8 cellular contexts compared by ENCODE assay signal in genomic region chr10:102917314-102917961, GRCh38. TPM values are rescaled to one million over a fixed set of nuclear protein-coding genes. Genes with fewer than 3 reads are reported as not detected.
DNase-seq lines count a peak whose midpoint lies in the region; ATAC-seq and TF ChIP-seq lines count a peak whose summit lies in the region.

No MANE protein-coding gene starts in this region.

- intact Hi-C loops in mucosa of descending colon (cut with DNase I, micrococcal nuclease) = loop anchor here (5.0 to 10.0 kb wide), 3 partner anchors 147 to 325 kb away; no protein-coding TSS in a partner anchor

- DNase-seq in AG20443 (ENCODE audit: low spot score) = peak; percentile 84
- DNase-seq in NOMO-1 (lab: John Stamatoyannopoulos, UW; ENCODE audit: unreplicated experiment in 2 of 2) = peak; percentile 55 to 77
- DNase-seq in activated CD8-positive, alpha-beta memory T cell treated with anti-CD3 and anti-CD28 coated beads, Interleukin-2, amount 50 U/mL, for 48 hours = peak; percentile 91
- DNase-seq in epithelial cell of esophagus (ENCODE audit: low read depth) = peak; percentile 73
- DNase-seq in mucosa of descending colon = peak; percentile 85 to 91 (median 89)
- peak; percentile 71 to 75 for DNase-seq in stimulated activated CD8-positive, alpha-beta memory T cell treated with anti-CD3 and anti-CD28 coated beads, Interleukin-15, amount 100 ng/mL, for 48 hours (ENCODE audit: low read depth in 2 of 2)

- H3K4me3 ChIP-seq in epithelial cell of esophagus (ENCODE audit: low read length) = peak overlapping the region; percentile 79
- H3K4me3 ChIP-seq in mucosa of descending colon = peak overlapping the region; percentile 88

- H3K9me3 ChIP-seq in mucosa of descending colon = no peaks in the 10 kb centered on the region

- TF ChIP-seq CTCF in epithelial cell of esophagus (IDR thresholded peaks at IDR 0.05; ENCODE audit: insufficient read depth, low read depth, low read length, missing control alignments) (peak; percentile 84), mucosa of descending colon (IDR thresholded peaks at IDR 0.05) (peak; percentile 95)

- ATAC-seq in GM19023 (IDR thresholded peaks at IDR 0.05; ENCODE audit: unreplicated experiment) (peak; percentile 40), HG03280 (IDR thresholded peaks at IDR 0.05; ENCODE audit: unreplicated experiment) (peak; percentile 39), mucosa of descending colon (peak; percentile 74)

- peaks cover 8% of the 10 kb centered on the region for H3K4me1 ChIP-seq in mucosa of descending colon (ENCODE audit: low read depth)

- H3K36me3 ChIP-seq in mucosa of descending colon (ENCODE audit: low read depth) = no peaks in the 10 kb centered on the region

RNA-seq across cellular contexts. Expression of gene CNNM2, which starts 0.7 kb away (rescaled TPM):
- 10 to 100 TPM; 22.6 to 53.2 (median 27.3) TPM for total RNA-seq in mucosa of descending colon

RNA-seq across cellular contexts. Expression of gene AS3MT, which starts 48.2 kb away (rescaled TPM):
- 1 to 10 TPM in 1 of 3 donors, under 1 TPM in 1, not detected in 1; 0.27 to 1.6 TPM for total RNA-seq in mucosa of descending colon

Comparison
In these comparisons a context has a peak if more than half of its experiments do, and no peak if none do; other contexts are left out.
1. Peak in every context shown above with its lines: DNase-seq, ATAC-seq and H3K4me3 ChIP-seq.